ENCODE assay signal across 9 cellular contexts in genomic region chr15:74958908-74959642, GRCh38. TPM values are rescaled to one million over a fixed set of nuclear protein-coding genes. Genes with fewer than 3 reads are reported as not detected.
DNase-seq lines count a peak whose midpoint lies in the region; ATAC-seq, FAIRE-seq and TF ChIP-seq lines count a peak whose summit lies in the region.
"Had no signal": no experiment of that assay in that cellular context is flagged by ENCODE, and none has a peak within 500 bp of the region (broad histone marks: within the 10 kb centered on the region; RNA-seq: fewer than 3 reads in every experiment).

No MANE protein-coding gene starts in this region.

- 2% methylated on average over 40 of the region's 51 CpGs; no CpG with 5 or more reads in 1 of the 2 experiments for WGBS in H1 (ENCODE audit: extremely low coverage in 1 of 2, insufficient coverage in 1 of 2, insufficient read length in 1 of 2, insufficient replicate concordance in 2 of 2, low coverage in 1 of 2, low lambda C conversion rate in 2 of 2, missing lambda C conversion rate in 1 of 2), 2 experiments

- TF ChIP-seq POLR2A in H1 (IDR thresholded peaks at IDR 0.05; ENCODE audit: control extremely low read depth in 1 of 2, low read depth in 2 of 2, low read length in 2 of 2), result no peak

- BruUV-seq in A673 (replicated peaks; lab: Mats Ljungman, UMichigan), result no TSS peak

- H3K79me2 ChIP-seq in H1 (ENCODE audit: control insufficient read depth in 1 of 2, insufficient read depth in 2 of 2, low read length in 2 of 2), result peaks cover 0 to 17% of the 10 kb centered on the region in 2 experiments; a peak in 2 of 4 replicates

- H3K23ac ChIP-seq in H1 (ENCODE audit: insufficient read length), result no peak overlapping the region

- H3K9me3 Mint-ChIP-seq in IgD-negative memory B cell (no peaks in the 10 kb centered on the region), natural killer cell (no peaks in the 10 kb centered on the region)

- TF ChIP-seq EP300 in H1 (IDR thresholded peaks at IDR 0.05; ENCODE audit: borderline replicate concordance in 1 of 2, low read depth in 2 of 2, low read length in 2 of 2), result no peak

- DNase-seq in A673 (ENCODE audit: low spot score), result peak; percentile 52
- DNase-seq in H1 (ENCODE audit: low read depth in 1 of 2, low spot score in 2 of 2), result peak in 1 of 2 experiments; percentile 59
- no peak for DNase-seq in natural killer cell
- DNase-seq in NOMO-1 treated with dmso at 0.1 percent for 144 hours (lab: John Stamatoyannopoulos, UW; ENCODE audit: unreplicated experiment), result no peak

- POLR2A ChIA-PET in A673 (lab: Charles Lee; ENCODE audit: low non-redundant PET) (interaction anchor here (0.5 kb wide), 1 partner anchor 37 kb away, joined by 10 read pairs; no protein-coding TSS in a partner anchor), H1 (lab: Charles Lee; ENCODE audit: partially characterized antibody) (interaction anchor here (1.0 to 5.7 kb wide), 4 partner anchors 12 to 64 kb away, joined by 3 to 29 read pairs (median 5); partner anchors contain the start of genes COX5A and PPCDC)

- H3K14ac ChIP-seq in H1 (ENCODE audit: insufficient read length), result no peak overlapping the region

- no peak overlapping the region for H3K4ac ChIP-seq in H1 (replicated peaks; ENCODE audit: insufficient read length, low read depth, low read length)

- intact Hi-C loops in A673 (cut with micrococcal nuclease; ENCODE audit: unreplicated experiment), result no loop called here
- intact Hi-C loops in natural killer cell (cut with micrococcal nuclease), result no loop called here

- H3K79me1 ChIP-seq in H1 (ENCODE audit: low read depth, low read length), result no peaks in the 10 kb centered on the region

- peaks cover 27% of the 10 kb centered on the region for H3K27me3 Mint-ChIP-seq in IgD-negative memory B cell
- H3K27me3 Mint-ChIP-seq in natural killer cell (ENCODE audit: low read depth in 2 of 2), result peaks cover 52 to 58% of the 10 kb centered on the region in 2 donors

- no peaks in the 10 kb centered on the region for H3K9me3 ChIP-seq in A673 (ENCODE audit: low read depth, low read length, poor library complexity, severe bottlenecking)
- no peaks in the 10 kb centered on the region for H3K9me3 ChIP-seq in H1 (ENCODE audit: insufficient read depth in 2 of 2, low read depth in 1 of 2, low read length in 1 of 2)

- H3K27ac Mint-ChIP-seq in IgD-negative memory B cell, result peak overlapping the region in 1 of 3 donors; percentile 29
- no peak overlapping the region for H3K27ac Mint-ChIP-seq in natural killer cell

- H3K4me1 Mint-ChIP-seq in IgD-negative memory B cell, result peaks cover 5 to 12% (median 11%) of the 10 kb centered on the region in 3 donors
- H3K4me1 Mint-ChIP-seq in natural killer cell, result peaks cover 6 to 22% of the 10 kb centered on the region in 2 donors

- H2BK120ac ChIP-seq in H1 (replicated peaks; ENCODE audit: low read depth, low read length), result no peak overlapping the region

- FAIRE-seq in H1 (lab: Jason Lieb, UNC), result no peak
- FAIRE-seq: colon had no signal

- no peak overlapping the region for H2BK15ac ChIP-seq in H1 (ENCODE audit: low read length)

- H3K27me3 ChIP-seq in A673 (replicated peaks; ENCODE audit: insufficient read depth, low read depth, low read length, poor library complexity) (no peaks in the 10 kb centered on the region), H1 (replicated peaks in 1 of 4; ENCODE audit: control insufficient read depth in 3 of 4, extremely low read depth in 1 of 4, insufficient read depth in 3 of 4, low read length in 3 of 4) (peaks cover 5 to 36% (median 33%) of the 10 kb centered on the region in 4 experiments)

- H3K18ac ChIP-seq in H1 (ENCODE audit: extremely low read depth, low read length), result peak overlapping the region; percentile 48

- H3K4me3 ChIP-seq in A673 (ENCODE audit: low read depth, low read length, poor library complexity, severe bottlenecking) (peak overlapping the region; percentile 66), H1 (ENCODE audit: extremely low read depth in 1 of 4, insufficient read depth in 2 of 4, low read depth in 3 of 4, low read length in 4 of 4) (peak overlapping the region; percentile 60 to 77 (median 69))

- H4K5ac ChIP-seq in H1 (ENCODE audit: insufficient read length, low read depth, low read length), result no peak overlapping the region

- no peak overlapping the region for H2AFZ ChIP-seq in H1 (ENCODE audit: low read length)

- H3K4me1 ChIP-seq in A673 (ENCODE audit: insufficient read depth, low read length, poor library complexity, severe bottlenecking) (peaks cover 58% of the 10 kb centered on the region), H1 (replicated peaks in 1 of 4; ENCODE audit: control insufficient read depth in 3 of 4, insufficient read depth in 4 of 4, low read length in 3 of 4) (peaks cover 0 to 22% (median 13%) of the 10 kb centered on the region in 4 experiments; a peak in 6 of 7 replicates)

- H2BK5ac ChIP-seq in H1 (ENCODE audit: low read depth, low read length), result no peak overlapping the region

- no peak for TF ChIP-seq RAD21 in H1 (IDR thresholded peaks at IDR 0.05 in 1 of 2, conservative IDR thresholded peaks at IDR 0.05 in 1 of 2; ENCODE audit: low read depth in 2 of 2, low read length in 2 of 2)

- H3K23me2 ChIP-seq in H1 (ENCODE audit: low read depth, low read length), result peaks cover 38% of the 10 kb centered on the region

- H3K36me3 Mint-ChIP-seq in IgD-negative memory B cell, result peaks cover 1% of the 10 kb centered on the region
- no peaks in the 10 kb centered on the region for H3K36me3 Mint-ChIP-seq in natural killer cell

- ATAC-seq in natural killer cell (no peak), GM21576 (IDR thresholded peaks at IDR 0.05; ENCODE audit: unreplicated experiment) (no peak), GM18511 (IDR thresholded peaks at IDR 0.05; ENCODE audit: unreplicated experiment) (no peak), HG03045 (IDR thresholded peaks at IDR 0.05; ENCODE audit: unreplicated experiment) (no peak)

- H4K91ac ChIP-seq in H1 (replicated peaks; ENCODE audit: insufficient read length, low read length), result no peak overlapping the region

- H3K36me3 ChIP-seq in A673 (ENCODE audit: insufficient read depth, low read length, poor library complexity, severe bottlenecking) (no peaks in the 10 kb centered on the region), H1 (ENCODE audit: control insufficient read depth in 2 of 4, insufficient read depth in 4 of 4, low read length in 3 of 4) (no peaks in the 10 kb centered on the region)

- peak overlapping the region; percentile 65; the same call in 1 of the 2 replicates for H2AK5ac ChIP-seq in H1 (ENCODE audit: low read depth, low read length)

- H3K9ac ChIP-seq in H1 (replicated peaks in 1 of 4; ENCODE audit: extremely low read depth in 1 of 4, low read depth in 3 of 4, low read length in 3 of 4), result no peak overlapping the region

- H2BK20ac ChIP-seq in H1 (ENCODE audit: low read length), result no peak overlapping the region

- 0 out of 2 replicates have a peak overlapping the region, but pooled peaks have one; percentile 45 for H4K8ac ChIP-seq in H1 (ENCODE audit: extremely low read depth, insufficient read depth, low read length)

- peaks cover 0 to 2% of the 10 kb centered on the region in 2 experiments for H4K20me1 ChIP-seq in H1 (replicated peaks in 1 of 2; ENCODE audit: control insufficient read depth in 1 of 2, insufficient read depth in 2 of 2, low read length in 2 of 2)

- H3K4me2 ChIP-seq in H1 (ENCODE audit: insufficient read depth in 1 of 2, low read depth in 2 of 2, low read length in 2 of 2), result peak overlapping the region; percentile 95 to 98

- CTCF ChIA-PET in A673 (lab: Charles Lee) (no interaction called here), H1 (lab: Charles Lee; ENCODE audit: partially characterized antibody) (interaction anchor here (0.6 to 4.6 kb wide), 8 partner anchors 9 to 190 kb away, joined by 3 to 20 read pairs (median 3); no protein-coding TSS in a partner anchor)

- H2BK12ac ChIP-seq in H1 (ENCODE audit: low read depth, low read length), result peak overlapping the region; percentile 68; the same call in 1 of the 2 replicates

- peak overlapping the region; percentile 34 to 82 (median 75) for H3K4me3 Mint-ChIP-seq in IgD-negative memory B cell
- H3K4me3 Mint-ChIP-seq in natural killer cell, result peak overlapping the region; percentile 13

- no peak overlapping the region for H3K27ac ChIP-seq in A673 (ENCODE audit: low read depth, low read length, poor library complexity, severe bottlenecking)
- H3K27ac ChIP-seq in H1 (ENCODE audit: low read depth, low read length), result no peak overlapping the region

- TF ChIP-seq CTCF in A673 (conservative IDR thresholded peaks at IDR 0.05; ENCODE audit: low read depth, low read length), result no peak
- no peak for TF ChIP-seq CTCF in H1 (IDR thresholded peaks at IDR 0.05; ENCODE audit: control extremely low read depth in 1 of 3, insufficient read depth in 1 of 3, low read depth in 1 of 3, low read length in 3 of 3)
- no peak for TF ChIP-seq CTCF in natural killer cell (IDR thresholded peaks at IDR 0.05)

- no peak overlapping the region for H3K56ac ChIP-seq in H1 (replicated peaks; ENCODE audit: insufficient read length, low read depth, low read length)

RNA-seq across cellular contexts. Expression of gene RPP25, which starts 2.5 kb away (rescaled TPM):
- total RNA-seq in A673 (2021) (20.6 and 22.5 TPM in 2 replicates), natural killer cell (under 1 TPM; 0.21 to 0.84 (median 0.50) TPM)
- polyA plus RNA-seq in IgD-negative memory B cell (4.9 TPM), H1 (2011; rRNA removed) (17.4 and 20.0 TPM in 2 replicates)
- total RNA-seq in H1 (2021; fragmentation: NEBNext Ultra II Directional; extraction: Animal tissue kit (Norgen Biotek cat#: 25700)), result 19.4 and 19.8 TPM in 2 replicates
- polyA plus RNA-seq in H1 (2011; cell fraction: cytosol; rRNA removed), result 13.5 TPM
- polyA plus RNA-seq in H1 (2011; cell fraction: nucleus; rRNA removed), result 11.8 TPM
- 12.7 to 16.2 TPM (median 14.6 TPM) in 4 replicates for polyA plus RNA-seq in H1 (2012, experiment 1 of 2)
- 16.3 TPM for polyA plus RNA-seq in H1 (2012, experiment 2 of 2)
- 18.6 TPM for polyA plus RNA-seq in H1 (2013, experiment 1 of 2)
- 18.2 TPM for polyA plus RNA-seq in H1 (2013, experiment 2 of 2)
- polyA minus RNA-seq in H1 (2011; rRNA and poly(A)+ RNA removed), result 5.3 and 5.4 TPM in 2 replicates
- 7.6 TPM for polyA minus RNA-seq in H1 (2011; cell fraction: cytosol; rRNA and poly(A)+ RNA removed)
- polyA minus RNA-seq in H1 (2011; cell fraction: nucleus; rRNA and poly(A)+ RNA removed), result 9.9 TPM

RNA-seq across cellular contexts. Expression of gene COX5A, which starts 21.2 kb away (rescaled TPM):
- total RNA-seq in A673 (2021) (354 and 357 TPM in 2 replicates), natural killer cell (10 to 100 TPM; 69.7 to 90.0 (median 76.9) TPM)
- polyA plus RNA-seq in IgD-negative memory B cell (325 TPM), H1 (2011; rRNA removed) (228 and 270 TPM in 2 replicates)
- 367 and 373 TPM in 2 replicates for total RNA-seq in H1 (2021; fragmentation: NEBNext Ultra II Directional; extraction: Animal tissue kit (Norgen Biotek cat#: 25700))
- polyA plus RNA-seq in H1 (2011; cell fraction: cytosol; rRNA removed), result 199 TPM
- polyA plus RNA-seq in H1 (2011; cell fraction: nucleus; rRNA removed), result 180 TPM
- 450 to 541 TPM (median 483 TPM) in 4 replicates for polyA plus RNA-seq in H1 (2012, experiment 1 of 2)
- 390 TPM for polyA plus RNA-seq in H1 (2012, experiment 2 of 2)
- polyA plus RNA-seq in H1 (2013, experiment 1 of 2), result 715 TPM
- 668 TPM for polyA plus RNA-seq in H1 (2013, experiment 2 of 2)
- polyA minus RNA-seq in H1 (2011; rRNA and poly(A)+ RNA removed), result 51.3 and 57.4 TPM in 2 replicates
- 129 TPM for polyA minus RNA-seq in H1 (2011; cell fraction: cytosol; rRNA and poly(A)+ RNA removed)
- 64.8 TPM for polyA minus RNA-seq in H1 (2011; cell fraction: nucleus; rRNA and poly(A)+ RNA removed)

RNA-seq across cellular contexts. Expression of gene SCAMP5, which starts 36.3 kb away (rescaled TPM):
- 3.8 and 5.8 TPM in 2 replicates for total RNA-seq in A673 (2021)
- polyA plus RNA-seq in IgD-negative memory B cell, result 0.24 TPM
- 51.8 and 55.4 TPM in 2 replicates for total RNA-seq in H1 (2021; fragmentation: NEBNext Ultra II Directional; extraction: Animal tissue kit (Norgen Biotek cat#: 25700))
- polyA plus RNA-seq in H1 (2011; rRNA removed), result 94.7 and 96.4 TPM in 2 replicates
- polyA plus RNA-seq in H1 (2011; cell fraction: cytosol; rRNA removed), result 67.2 TPM
- 80.9 TPM for polyA plus RNA-seq in H1 (2011; cell fraction: nucleus; rRNA removed)
- polyA plus RNA-seq in H1 (2012, experiment 1 of 2), result 45.3 to 68.0 TPM (median 54.9 TPM) in 4 replicates
- 63.6 TPM for polyA plus RNA-seq in H1 (2012, experiment 2 of 2)
- 44.6 TPM for polyA plus RNA-seq in H1 (2013, experiment 1 of 2)
- polyA plus RNA-seq in H1 (2013, experiment 2 of 2), result 46.5 TPM
- 90.2 and 116 TPM in 2 replicates for polyA minus RNA-seq in H1 (2011; rRNA and poly(A)+ RNA removed)
- polyA minus RNA-seq in H1 (2011; cell fraction: cytosol; rRNA and poly(A)+ RNA removed), result 36.7 TPM
- polyA minus RNA-seq in H1 (2011; cell fraction: nucleus; rRNA and poly(A)+ RNA removed), result 38.4 TPM
- 1 to 10 TPM in 1 of 3 donors, under 1 TPM in 2; 0.09 to 2.7 (median 0.54) TPM for total RNA-seq in natural killer cell

RNA-seq across cellular contexts. Expression of gene FAM219B, which starts 52.4 kb away (rescaled TPM):
- total RNA-seq in A673 (2021), result 86.6 and 93.2 TPM in 2 replicates
- polyA plus RNA-seq in IgD-negative memory B cell, result 42.7 TPM
- total RNA-seq in H1 (2021; fragmentation: NEBNext Ultra II Directional; extraction: Animal tissue kit (Norgen Biotek cat#: 25700)), result 56.1 and 57.1 TPM in 2 replicates
- polyA plus RNA-seq in H1 (2011; rRNA removed), result 66.6 and 91.3 TPM in 2 replicates
- 111 TPM for polyA plus RNA-seq in H1 (2011; cell fraction: cytosol; rRNA removed)
- 237 TPM for polyA plus RNA-seq in H1 (2011; cell fraction: nucleus; rRNA removed)
- polyA plus RNA-seq in H1 (2012, experiment 1 of 2), result 43.7 to 58.2 TPM (median 47.1 TPM) in 4 replicates
- polyA plus RNA-seq in H1 (2012, experiment 2 of 2), result 24.3 TPM
- 42.0 TPM for polyA plus RNA-seq in H1 (2013, experiment 1 of 2)
- polyA plus RNA-seq in H1 (2013, experiment 2 of 2), result 27.8 TPM
- 61.6 and 65.5 TPM in 2 replicates for polyA minus RNA-seq in H1 (2011; rRNA and poly(A)+ RNA removed)
- polyA minus RNA-seq in H1 (2011; cell fraction: cytosol; rRNA and poly(A)+ RNA removed), result 27.2 TPM
- polyA minus RNA-seq in H1 (2011; cell fraction: nucleus; rRNA and poly(A)+ RNA removed), result 58.1 TPM
- 100 to 1,000 TPM in 1 of 3 donors, 10 to 100 TPM in 2; 63.5 to 107 (median 69.0) TPM for total RNA-seq in natural killer cell

Comparison
In these comparisons a context has a peak if more than half of its experiments do, and no peak if none do; other contexts are left out.
1. RNA of gene RPP25, which starts 2.5 kb away (total RNA-seq): 20.6 to 22.5 TPM in A673 and 19.4 to 19.8 TPM in H1; 0.21 to 0.84 TPM in natural killer cell; every median in the first group is over 10 times any median in the second.